In genomic region chr7:90688826-90689225, GRCh38 we compare ENCODE assay signal across 14 cellular contexts.
"Had no signal": no experiment of that assay in that cellular context is flagged by ENCODE, and none has a peak within 500 bp of the region (broad histone marks: within the 10 kb centered on the region; RNA-seq: fewer than 3 reads in every experiment).

No MANE protein-coding gene starts in this region.

- ATAC-seq: activated T-helper 17 cell treated with anti-CD3 and anti-CD28 coated beads, Interleukin-2, amount 50 U/mL, for 72 hours; effector memory CD8-positive, alpha-beta T cell; left lobe of liver; natural killer cell treated with Interleukin-12 subunit alpha and Interleukin-12 subunit beta and Interleukin-15 and Interleukin-18, amount 100 ng/mL, for 72 hours had no signal

- H3K27ac ChIP-seq: suprapubic skin had no signal

- H3K4me1 Mint-ChIP-seq: activated T-helper 17 cell treated with anti-CD3 and anti-CD28 coated beads, Interleukin-2, amount 50 U/mL, for 72 hours had no signal

- H3K27me3 Mint-ChIP-seq: activated T-helper 17 cell treated with anti-CD3 and anti-CD28 coated beads, Interleukin-2, amount 50 U/mL, for 72 hours; effector memory CD8-positive, alpha-beta T cell; memory B cell; natural killer cell treated with Interleukin-12 subunit alpha and Interleukin-12 subunit beta and Interleukin-15 and Interleukin-18, amount 100 ng/mL, for 72 hours; stimulated activated naive CD8-positive, alpha-beta T cell treated with anti-CD3 and anti-CD28 coated beads, Interleukin-15, Interleukin-2, amounts not matched to agents 100 ng/mL and 50 ng/mL, for 24 hours had no signal

- H3K4me3 Mint-ChIP-seq: activated T-helper 17 cell treated with anti-CD3 and anti-CD28 coated beads, Interleukin-2, amount 50 U/mL, for 72 hours; effector memory CD8-positive, alpha-beta T cell; memory B cell; natural killer cell treated with Interleukin-12 subunit alpha and Interleukin-12 subunit beta and Interleukin-15 and Interleukin-18, amount 100 ng/mL, for 72 hours; stimulated activated naive CD8-positive, alpha-beta T cell treated with anti-CD3 and anti-CD28 coated beads, Interleukin-15, Interleukin-2, amounts not matched to agents 100 ng/mL and 50 ng/mL, for 24 hours had no signal

- H3K27me3 ChIP-seq: suprapubic skin had no signal

- H3K4me3 ChIP-seq: suprapubic skin had no signal

- H3K9me3 Mint-ChIP-seq: activated T-helper 17 cell treated with anti-CD3 and anti-CD28 coated beads, Interleukin-2, amount 50 U/mL, for 72 hours; memory B cell; stimulated activated naive CD8-positive, alpha-beta T cell treated with anti-CD3 and anti-CD28 coated beads, Interleukin-15, Interleukin-2, amounts not matched to agents 100 ng/mL and 50 ng/mL, for 24 hours had no signal

- H3K4me1 ChIP-seq: suprapubic skin had no signal

- H3K27ac Mint-ChIP-seq: activated T-helper 17 cell treated with anti-CD3 and anti-CD28 coated beads, Interleukin-2, amount 50 U/mL, for 72 hours; effector memory CD8-positive, alpha-beta T cell; memory B cell; natural killer cell treated with Interleukin-12 subunit alpha and Interleukin-12 subunit beta and Interleukin-15 and Interleukin-18, amount 100 ng/mL, for 72 hours; stimulated activated naive CD8-positive, alpha-beta T cell treated with anti-CD3 and anti-CD28 coated beads, Interleukin-15, Interleukin-2, amounts not matched to agents 100 ng/mL and 50 ng/mL, for 24 hours had no signal

- DNase-seq: activated CD4-positive, alpha-beta T cell treated with anti-CD3 and anti-CD28 coated beads, Interleukin-2, amount 50 U/mL, for 1 hour; activated naive CD4-positive, alpha-beta T cell treated with Interleukin-2 at 50 U/mL for 16 hours; anterior cingulate cortex; dermis blood vessel endothelial cell; effector memory CD8-positive, alpha-beta T cell; islet precursor cell; SW 1271; trophoblast cell had no signal

- H3K9me3 ChIP-seq: suprapubic skin had no signal

- H3K36me3 Mint-ChIP-seq: memory B cell; natural killer cell treated with Interleukin-12 subunit alpha and Interleukin-12 subunit beta and Interleukin-15 and Interleukin-18, amount 100 ng/mL, for 72 hours had no signal

- H3K36me3 ChIP-seq: suprapubic skin had no signal
